ENCODE assay signal across 16 cellular contexts in the genomic region with DNA sequence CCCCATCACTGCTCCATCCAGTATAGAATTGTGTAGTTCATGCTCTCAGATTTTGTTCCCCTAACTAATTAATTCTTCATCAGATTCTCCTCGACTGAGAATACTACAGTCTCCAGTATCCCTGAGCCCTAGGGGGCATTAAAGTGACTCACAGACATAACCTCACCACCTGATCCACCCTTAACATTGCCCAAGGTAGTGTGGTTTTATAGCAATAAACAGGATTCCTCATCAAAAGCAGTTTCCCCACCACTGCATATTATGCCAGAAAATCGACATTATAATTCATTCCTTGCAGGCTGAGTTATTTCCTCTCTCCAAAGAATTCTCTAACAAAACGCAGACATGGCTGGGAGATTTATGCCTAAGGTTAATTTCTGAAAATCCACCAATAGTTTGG.
DNase-seq lines count a peak whose midpoint lies in the region; ATAC-seq and TF ChIP-seq lines count a peak whose summit lies in the region.
"Had no signal": no experiment of that assay in that cellular context is flagged by ENCODE, and none has a peak within 500 bp of the region (broad histone marks: within the 10 kb centered on the region; RNA-seq: fewer than 3 reads in every experiment).

No MANE protein-coding gene starts in this region.

- TF ChIP-seq CTCF in astrocyte of the spinal cord (IDR thresholded peaks at IDR 0.05; ENCODE audit: low read depth, low read length) (no peak), right lobe of liver (IDR thresholded peaks at IDR 0.05) (no peak)

- ATAC-seq in right lobe of liver = no peak
- ATAC-seq in Right ventricle myocardium superior (ENCODE audit: poor library complexity) = no peak
- ATAC-seq: K562 had no signal

- H3K4me1 ChIP-seq in right lobe of liver = no peaks in the 10 kb centered on the region
- H3K4me1 ChIP-seq: SJSA1 had no signal

- H3K9me3 ChIP-seq in right lobe of liver = no peaks in the 10 kb centered on the region
- H3K9me3 ChIP-seq: SJSA1 had no signal

- no peaks in the 10 kb centered on the region for H3K27me3 ChIP-seq in right lobe of liver
- H3K27me3 ChIP-seq: SJSA1 had no signal

- TF ChIP-seq POLR2A in right lobe of liver (IDR thresholded peaks at IDR 0.05) = no peak

- no peak overlapping the region for H3K4me3 ChIP-seq in astrocyte of the spinal cord (ENCODE audit: low read depth, low read length)
- H3K4me3 ChIP-seq in right lobe of liver = no peak overlapping the region
- H3K4me3 ChIP-seq: K562, PC-9, SJSA1 had no signal

- WGBS in right lobe of liver (ENCODE audit: insufficient coverage, low coverage, low lambda C conversion rate, missing lambda C conversion rate) = 28% methylated on average over 3 of the region's 3 CpGs

- peak; percentile 40 for DNase-seq in EL
- DNase-seq in LHCN-M2 (ENCODE audit: low read depth) = peak; percentile 30
- DNase-seq in astrocyte of the spinal cord (ENCODE audit: low read depth, low spot score) = peak; percentile 39
- DNase-seq in renal cortical epithelial cell (ENCODE audit: low read depth) = peak; percentile 13
- no peak for DNase-seq in NCI-H2196 (lab: John Stamatoyannopoulos, UW; ENCODE audit: unreplicated experiment)
- no peak for DNase-seq in right lobe of liver
- no peak for DNase-seq in NCI-H1694 (lab: John Stamatoyannopoulos, UW)
- DNase-seq in Right ventricle myocardium superior = no peak
- DNase-seq: C1 segment of cervical spinal cord, HCEC 1CT, NCI-H1417 treated with DMSO at 0.1 percent for 48 hours, NCI-H1930, NCI-H526, PC-9 had no signal

- in situ Hi-C loops in astrocyte of the spinal cord (cut with HindIII; ENCODE audit: low sequenced_read_pairs) = no loop called here

- H3K36me3 ChIP-seq in right lobe of liver = no peaks in the 10 kb centered on the region
- H3K36me3 ChIP-seq: SJSA1 had no signal

- H3K27ac ChIP-seq in right lobe of liver = no peak overlapping the region
- H3K27ac ChIP-seq: PC-9, SJSA1 had no signal

- intact Hi-C loops in right lobe of liver (cut with DNase I) = no loop called here
- intact Hi-C loops in Right ventricle myocardium superior (cut with DNase I) = no loop called here

Comparison
In these comparisons a context has a peak if more than half of its experiments do, and no peak if none do; other contexts are left out.
1. DNase-seq: peak in EL (single experiment), LHCN-M2 (single experiment), astrocyte of the spinal cord (single experiment) and renal cortical epithelial cell (single experiment); none in NCI-H2196 (single experiment), right lobe of liver (0 of 3), NCI-H1694 (single experiment) and Right ventricle myocardium superior (single experiment).